ENCODE assay signal across 16 cellular contexts in genomic region chr3:129028866-129029265, GRCh38. TPM values are rescaled to one million over a fixed set of nuclear protein-coding genes. Genes with fewer than 3 reads are reported as not detected.
A peak's percentile ranks its signal among the peaks of the same experiment; 100 is the strongest.
DNase-seq lines count a peak whose midpoint lies in the region; ATAC-seq and TF ChIP-seq lines count a peak whose summit lies in the region.
"Had no signal": no experiment of that assay in that cellular context is flagged by ENCODE, and none has a peak within 500 bp of the region (broad histone marks: within the 10 kb centered on the region; RNA-seq: fewer than 3 reads in every experiment).

No MANE protein-coding gene starts in this region.

- H3K27me3 Mint-ChIP-seq in Caco-2 (ENCODE audit: insufficient read depth, unreplicated experiment) (peaks cover 1% of the 10 kb centered on the region), naive B cell (peaks cover 0 to 7% (median 5%) of the 10 kb centered on the region in 3 donors)
- peaks cover 25% of the 10 kb centered on the region for H3K27me3 Mint-ChIP-seq in stimulated activated memory B cell treated with anti-CD40 and anti-IgM and Interleukin-4, amounts not matched to agents 10 μg/mL and 1 μg/mL and 100 μg/mL, for 72 hours
- H3K27me3 Mint-ChIP-seq: CD4-positive, alpha-beta memory T cell had no signal

- no TSS peak for BruUV-seq in Caco-2 (replicated peaks; lab: Mats Ljungman, UMichigan)

- H3K4me1 Mint-ChIP-seq in Caco-2 (ENCODE audit: low read depth, unreplicated experiment), result peaks cover 7% of the 10 kb centered on the region
- peaks cover 5 to 19% (median 16%) of the 10 kb centered on the region in 3 donors for H3K4me1 Mint-ChIP-seq in naive B cell
- peaks cover 10% of the 10 kb centered on the region for H3K4me1 Mint-ChIP-seq in stimulated activated memory B cell treated with anti-CD40 and anti-IgM and Interleukin-4, amounts not matched to agents 10 μg/mL and 1 μg/mL and 100 μg/mL, for 72 hours

- no peaks in the 10 kb centered on the region for H3K27me3 ChIP-seq in Caco-2 (replicated peaks; ENCODE audit: control insufficient read depth, insufficient read depth, low read length)

- H3K9me3 Mint-ChIP-seq in Caco-2 (ENCODE audit: unreplicated experiment) (no peaks in the 10 kb centered on the region), naive B cell (peaks cover 0 to 2% (median 0%) of the 10 kb centered on the region in 7 donors)
- no peaks in the 10 kb centered on the region for H3K9me3 Mint-ChIP-seq in stimulated activated memory B cell treated with anti-CD40 and anti-IgM and Interleukin-4, amounts not matched to agents 10 μg/mL and 1 μg/mL and 100 μg/mL, for 72 hours

- H3K4me3 Mint-ChIP-seq in Caco-2 (ENCODE audit: unreplicated experiment) (peak overlapping the region; percentile 40), naive B cell (peak overlapping the region in 5 of 8 donors; percentile 2 to 76 (median 19))
- H3K4me3 Mint-ChIP-seq in stimulated activated memory B cell treated with anti-CD40 and anti-IgM and Interleukin-4, amounts not matched to agents 10 μg/mL and 1 μg/mL and 100 μg/mL, for 72 hours, result peak overlapping the region; percentile 50

- TF ChIP-seq CTCF in Caco-2 (IDR thresholded peaks at IDR 0.05; ENCODE audit: insufficient read depth in 1 of 2, low read depth in 1 of 2, low read length in 1 of 2, severe bottlenecking in 1 of 2, unreplicated experiment in 1 of 2), result no peak

- no peaks in the 10 kb centered on the region for H3K36me3 Mint-ChIP-seq in Caco-2 (ENCODE audit: insufficient read depth, unreplicated experiment)
- H3K36me3 Mint-ChIP-seq in naive B cell, result no peaks in the 10 kb centered on the region
- H3K36me3 Mint-ChIP-seq in stimulated activated memory B cell treated with anti-CD40 and anti-IgM and Interleukin-4, amounts not matched to agents 10 μg/mL and 1 μg/mL and 100 μg/mL, for 72 hours, result no peaks in the 10 kb centered on the region
- H3K36me3 Mint-ChIP-seq: CD4-positive, alpha-beta memory T cell had no signal

- H3K9me3 ChIP-seq in Caco-2, result no peaks in the 10 kb centered on the region
- H3K9me3 ChIP-seq: HAP-1 had no signal

- no peak overlapping the region for H3K4me3 ChIP-seq in Caco-2 (ENCODE audit: low read depth, low read length)
- H3K4me3 ChIP-seq: HAP-1 had no signal

- peaks cover 6% of the 10 kb centered on the region; the same call in 1 of the 2 replicates for H3K4me1 ChIP-seq in Caco-2

- H3K27ac Mint-ChIP-seq in Caco-2 (ENCODE audit: unreplicated experiment) (no peak overlapping the region), naive B cell (peak overlapping the region in 2 of 6 donors; percentile 8 to 87)
- no peak overlapping the region for H3K27ac Mint-ChIP-seq in stimulated activated memory B cell treated with anti-CD40 and anti-IgM and Interleukin-4, amounts not matched to agents 10 μg/mL and 1 μg/mL and 100 μg/mL, for 72 hours

- peak; percentile 27 for DNase-seq in activated effector memory CD4-positive, alpha-beta T cell treated with anti-CD3 and anti-CD28 coated beads, Interleukin-2, amount 50 U/mL, for 16 hours
- no peak for DNase-seq in activated effector memory CD4-positive, alpha-beta T cell treated with Interleukin-2 at 50 U/mL for 16 hours
- DNase-seq in Caco-2 (no peak), naive B cell (no peak), superior temporal gyrus (ENCODE audit: extremely low spot score) (no peak)
- DNase-seq: ACHN; C1 segment of cervical spinal cord; CD4-positive, alpha-beta memory T cell; DND-41; GDM1 had no signal

- CTCF ChIA-PET in Caco-2 (lab: Charles Lee), result interaction anchor here (1.0 kb wide), 1 partner anchor 25 kb away, joined by 3 read pairs; no protein-coding TSS in a partner anchor

- ATAC-seq in naive B cell (ENCODE audit: low read depth in 2 of 2), result no peak
- ATAC-seq in stimulated activated memory B cell treated with anti-CD40 and anti-IgM and Interleukin-4, amounts not matched to agents 10 μg/mL and 1 μg/mL and 100 μg/mL, for 72 hours, result no peak
- ATAC-seq in HG03039 (IDR thresholded peaks at IDR 0.05; ENCODE audit: unreplicated experiment), result no peak
- ATAC-seq: HepG2 had no signal

- intact Hi-C loops in Caco-2 (cut with micrococcal nuclease; ENCODE audit: unreplicated experiment), result no loop called here

- H3K36me3 ChIP-seq in Caco-2 (ENCODE audit: control insufficient read depth, insufficient read depth, low read length), result no peaks in the 10 kb centered on the region
- H3K36me3 ChIP-seq: HAP-1 had no signal

- POLR2A ChIA-PET in Caco-2 (lab: Charles Lee), result no interaction called here

RNA-seq across cellular contexts. Expression of gene EFCC1, which starts 27.8 kb away (rescaled TPM):
- total RNA-seq in Caco-2 (2022), result 0.28 and 0.39 TPM in 2 replicates
- polyA plus RNA-seq in naive B cell (ENCODE audit: low read depth in 6 of 6), result not detected
- total RNA-seq: CD4-positive, alpha-beta memory T cell; HepG2 had no signal
- polyA plus RNA-seq: CD4-positive, alpha-beta memory T cell; HepG2 had no signal

RNA-seq across cellular contexts. Expression of gene GP9, which starts 31.7 kb away (rescaled TPM):
- not detected in 2 replicates for total RNA-seq in Caco-2 (2022)
- 1 to 10 TPM in 5 of 6 donors, under 1 TPM in 1; 0.99 to 6.8 (median 4.1) TPM for polyA plus RNA-seq in naive B cell (ENCODE audit: low read depth in 6 of 6)
- total RNA-seq: A172; CD4-positive, alpha-beta memory T cell; H1; HepG2 had no signal
- polyA plus RNA-seq: CD4-positive, alpha-beta memory T cell; H1; HepG2 had no signal

RNA-seq across cellular contexts. Expression of gene CFAP92, which starts 35.0 kb away (rescaled TPM):
- total RNA-seq in Caco-2 (2022), result 4.5 and 5.9 TPM in 2 replicates
- polyA plus RNA-seq in naive B cell (ENCODE audit: low read depth in 6 of 6), result not detected
